26 cellular contexts compared by ENCODE assay signal in genomic region chr5:147626494-147626893, GRCh38.
"Had no signal": no experiment of that assay in that cellular context is flagged by ENCODE, and none has a peak within 500 bp of the region (broad histone marks: within the 10 kb centered on the region; RNA-seq: fewer than 3 reads in every experiment).

No MANE protein-coding gene starts in this region.

- H3K9ac ChIP-seq: KMS-11 had no signal

- FAIRE-seq: astrocyte, RCC 7860 had no signal

- H3K4me3 ChIP-seq: MG63 had no signal

- H3K27ac ChIP-seq: KMS-11 had no signal

- ATAC-seq: activated CD8-positive, alpha-beta memory T cell treated with anti-CD3 and anti-CD28 coated beads, Interleukin-2, amount 10 ng/mL, durations not matched to agents 7 days and 5 days; activated naive CD4-positive, alpha-beta T cell treated with anti-CD3 and anti-CD28 coated beads, Interleukin-2, amount 50 U/mL, for 72 hours; PC-3; T-cell had no signal

- H3K36me3 ChIP-seq: MG63 had no signal

- H3K4me2 ChIP-seq: KMS-11 had no signal

- H3K9me3 ChIP-seq: MG63 had no signal

- DNase-seq: activated B cell treated with CpG ODN at 0.5 μM for 24 hours; activated CD4-positive, alpha-beta T cell treated with anti-CD3 and anti-CD28 coated beads for 1 hour; activated CD4-positive, alpha-beta T cell treated with anti-CD3 and anti-CD28 coated beads, Interleukin-2, amount 10 ng/mL, durations not matched to agents 24 days and 14 days; activated CD4-positive, alpha-beta T cell treated with anti-CD3 and anti-CD28 coated beads, Interleukin-2, amount 50 U/mL, for 48 hours; activated CD8-positive, alpha-beta memory T cell treated with anti-CD3 and anti-CD28 coated beads, Interleukin-2, amount 10 ng/mL, durations not matched to agents 7 days and 5 days; activated effector memory CD4-positive, alpha-beta T cell treated with anti-CD3 and anti-CD28 coated beads, Interleukin-2, amount 50 U/mL, for 16 hours; activated naive CD4-positive, alpha-beta T cell treated with Interleukin-2 at 50 U/mL for 16 hours; activated T-cell treated with anti-CD3 and anti-CD28 coated beads, Interleukin-2, amount 50 U/mL, for 24 hours; amygdala; MG63; MV-4-11; NCI-H1092 treated with DMSO at 0.1 percent for 48 hours; NCI-H1436; NCI-H187 treated with DMSO at 0.1 percent for 48 hours; NCI-H2081 treated with DMSO at 0.1 percent for 48 hours; NCI-H446; NCI-H524; PC-3; SHP77 treated with DMSO at 0.1 percent for 48 hours; T-cell; T-helper 2 cell; T1000 had no signal
